In genomic region chr3:13550791-13551360, GRCh38 we compare ENCODE assay signal across 21 cellular contexts. TPM values are rescaled to one million over a fixed set of nuclear protein-coding genes. Genes with fewer than 3 reads are reported as not detected.
A peak's percentile ranks its signal among the peaks of the same experiment; 100 is the strongest.
DNase-seq lines count a peak whose midpoint lies in the region; ATAC-seq and TF ChIP-seq lines count a peak whose summit lies in the region.
"Had no signal": no experiment of that assay in that cellular context is flagged by ENCODE, and none has a peak within 500 bp of the region (broad histone marks: within the 10 kb centered on the region; RNA-seq: fewer than 3 reads in every experiment).

No MANE protein-coding gene starts in this region.

- H3F3A ChIP-seq in neural progenitor cell (ENCODE audit: low read depth), result peaks cover 16% of the 10 kb centered on the region

- no peaks in the 10 kb centered on the region; the same call in 1 of the 2 replicates for H3K27me3 Mint-ChIP-seq in HFFc6 (ENCODE audit: insufficient read depth)
- H3K27me3 Mint-ChIP-seq in neural progenitor cell (ENCODE audit: insufficient read depth, low read depth), result peaks cover 26% of the 10 kb centered on the region
- peaks cover 49 to 88% of the 10 kb centered on the region in 2 donors for H3K27me3 Mint-ChIP-seq in effector memory CD8-positive, alpha-beta T cell

- no peak for DNase-seq in AG09309 (ENCODE audit: low read depth)
- DNase-seq in HFFc6, result no peak
- DNase-seq in fibroblast of lung (ENCODE audit: low read depth in 2 of 2), result no peak
- DNase-seq in neural progenitor cell (ENCODE audit: low spot score), result no peak
- no peak for DNase-seq in effector memory CD8-positive, alpha-beta T cell
- no peak for DNase-seq in DMS153 treated with DMSO at 0.1 percent for 48 hours (lab: John Stamatoyannopoulos, UW; ENCODE audit: unreplicated experiment)
- DNase-seq in NCI-H1092 (lab: John Stamatoyannopoulos, UW), result no peak
- DNase-seq: activated CD4-positive, alpha-beta memory T cell treated with anti-CD3 and anti-CD28 coated beads, Interleukin-2, amount 10 ng/mL, durations not matched to agents 7 days and 5 days; activated naive CD8-positive, alpha-beta T cell treated with anti-CD3 and anti-CD28 coated beads, Interleukin-2, amount 50 U/mL, for 24 hours; Caco-2; caudate nucleus; foreskin melanocyte; NCI-H1694 treated with DMSO at 0.1 percent for 48 hours; NCI-H345; NK-92 treated with Interleukin-12 subunit alpha and Interleukin-12 subunit beta, amount 100 ng/mL, for 24 hours; retina had no signal

- peak overlapping the region; percentile 38; the same call in 1 of the 2 replicates for H3K27ac Mint-ChIP-seq in HFFc6
- H3K27ac Mint-ChIP-seq in neural progenitor cell, result no peak overlapping the region
- H3K27ac Mint-ChIP-seq in effector memory CD8-positive, alpha-beta T cell, result no peak overlapping the region
- H3K27ac Mint-ChIP-seq: activated CD4-positive, alpha-beta memory T cell treated with anti-CD3 and anti-CD28 coated beads, Interleukin-2, amount 10 ng/mL, durations not matched to agents 7 days and 5 days; activated naive CD8-positive, alpha-beta T cell treated with anti-CD3 and anti-CD28 coated beads, Interleukin-2, amount 50 U/mL, for 24 hours; T-helper 1 cell treated with Interleukin-12 subunit alpha and Interleukin-12 subunit beta and Interleukin-4 antibody, amounts not matched to agents 30 μg/mL and 1 μg/mL, for 36 hours; WTC11 had no signal

- H3K9me3 Mint-ChIP-seq in HFFc6, result no peaks in the 10 kb centered on the region
- no peaks in the 10 kb centered on the region for H3K9me3 Mint-ChIP-seq in neural progenitor cell
- no peaks in the 10 kb centered on the region for H3K9me3 Mint-ChIP-seq in effector memory CD8-positive, alpha-beta T cell
- H3K9me3 Mint-ChIP-seq: activated CD4-positive, alpha-beta memory T cell treated with anti-CD3 and anti-CD28 coated beads, Interleukin-2, amount 10 ng/mL, durations not matched to agents 7 days and 5 days; activated naive CD8-positive, alpha-beta T cell treated with anti-CD3 and anti-CD28 coated beads, Interleukin-2, amount 50 U/mL, for 24 hours; T-helper 1 cell treated with Interleukin-12 subunit alpha and Interleukin-12 subunit beta and Interleukin-4 antibody, amounts not matched to agents 30 μg/mL and 1 μg/mL, for 36 hours; WTC11 had no signal

- H3K4me3 Mint-ChIP-seq in HFFc6 (no peak overlapping the region), neural progenitor cell (peak overlapping the region; percentile 35)
- no peak overlapping the region for H3K4me3 Mint-ChIP-seq in effector memory CD8-positive, alpha-beta T cell
- H3K4me3 Mint-ChIP-seq: activated CD4-positive, alpha-beta memory T cell treated with anti-CD3 and anti-CD28 coated beads, Interleukin-2, amount 10 ng/mL, durations not matched to agents 7 days and 5 days; activated naive CD8-positive, alpha-beta T cell treated with anti-CD3 and anti-CD28 coated beads, Interleukin-2, amount 50 U/mL, for 24 hours; T-helper 1 cell treated with Interleukin-12 subunit alpha and Interleukin-12 subunit beta and Interleukin-4 antibody, amounts not matched to agents 30 μg/mL and 1 μg/mL, for 36 hours had no signal

- H3K9me3 ChIP-seq in fibroblast of lung (ENCODE audit: control insufficient read depth, insufficient read depth, low read depth, low read length), result no peaks in the 10 kb centered on the region
- H3K9me3 ChIP-seq in neural progenitor cell (ENCODE audit: low read depth), result no peaks in the 10 kb centered on the region
- H3K9me3 ChIP-seq: Caco-2, neutrophil had no signal

- H3K4me1 ChIP-seq in fibroblast of lung (ENCODE audit: control insufficient read depth, extremely low read depth, insufficient read depth, low read length) (no peaks in the 10 kb centered on the region), neural progenitor cell (peaks cover 1% of the 10 kb centered on the region)

- H3K4me2 ChIP-seq in fibroblast of lung (ENCODE audit: extremely low read depth, insufficient read depth, low read length), result peak overlapping the region; percentile 13
- H3K4me2 ChIP-seq in neural progenitor cell, result no peak overlapping the region

- no peaks in the 10 kb centered on the region for H4K20me1 ChIP-seq in fibroblast of lung (ENCODE audit: control insufficient read depth, extremely low read depth, insufficient read depth, low read length)
- no peaks in the 10 kb centered on the region for H4K20me1 ChIP-seq in neural progenitor cell (ENCODE audit: low read depth)

- H3K36me3 ChIP-seq in fibroblast of lung (ENCODE audit: control insufficient read depth, insufficient read depth, low read length) (no peaks in the 10 kb centered on the region), neural progenitor cell (no peaks in the 10 kb centered on the region)
- H3K36me3 ChIP-seq: neutrophil had no signal

- H3K9ac ChIP-seq in fibroblast of lung (ENCODE audit: insufficient read depth, low read length) (no peak overlapping the region), neural progenitor cell (no peak overlapping the region)

- H3K27ac ChIP-seq in fibroblast of lung (ENCODE audit: insufficient read depth, low read length) (no peak overlapping the region), neural progenitor cell (no peak overlapping the region)
- H3K27ac ChIP-seq: neutrophil had no signal

- H3K4me1 Mint-ChIP-seq in HFFc6 (ENCODE audit: low read depth) (peaks cover 45% of the 10 kb centered on the region), neural progenitor cell (peaks cover 57% of the 10 kb centered on the region)
- H3K4me1 Mint-ChIP-seq in effector memory CD8-positive, alpha-beta T cell (ENCODE audit: low read depth in 2 of 2), result peaks cover 10 to 12% of the 10 kb centered on the region in 2 donors

- no peaks in the 10 kb centered on the region for H3K27me3 ChIP-seq in fibroblast of lung (ENCODE audit: control insufficient read depth, insufficient read depth, low read length)
- H3K27me3 ChIP-seq in neural progenitor cell, result peaks cover 35% of the 10 kb centered on the region

- H3K79me2 ChIP-seq in fibroblast of lung (ENCODE audit: control insufficient read depth, insufficient read depth, low read length), result no peaks in the 10 kb centered on the region
- H3K79me2 ChIP-seq in neural progenitor cell (ENCODE audit: low read depth), result no peaks in the 10 kb centered on the region

- H3K36me3 Mint-ChIP-seq in HFFc6 (ENCODE audit: low read depth), result no peaks in the 10 kb centered on the region
- H3K36me3 Mint-ChIP-seq in neural progenitor cell, result no peaks in the 10 kb centered on the region
- no peaks in the 10 kb centered on the region for H3K36me3 Mint-ChIP-seq in effector memory CD8-positive, alpha-beta T cell (ENCODE audit: insufficient read depth)
- H3K36me3 Mint-ChIP-seq: WTC11 had no signal

- no peak overlapping the region for H2AFZ ChIP-seq in fibroblast of lung (ENCODE audit: low read length)
- no peak overlapping the region for H2AFZ ChIP-seq in neural progenitor cell (replicated peaks)

- H3K4me3 ChIP-seq in AG09309 (ENCODE audit: control insufficient read depth, low read depth, low read length) (peak overlapping the region; percentile 36), fibroblast of lung (replicated peaks in 1 of 4; ENCODE audit: control extremely low read depth in 1 of 4, insufficient read depth in 1 of 4, low read depth in 3 of 4, low read length in 4 of 4) (peak overlapping the region in 1 of 4 experiments; percentile 58), neural progenitor cell (no peak overlapping the region)

- ATAC-seq in effector memory CD8-positive, alpha-beta T cell (replicated peaks), result no peak
- ATAC-seq in GM18517 (IDR thresholded peaks at IDR 0.05; ENCODE audit: unreplicated experiment), result no peak
- ATAC-seq: activated naive CD8-positive, alpha-beta T cell treated with anti-CD3 and anti-CD28 coated beads, Interleukin-2, amount 50 U/mL, for 24 hours; WTC11 had no signal

- no peak for TF ChIP-seq CTCF in AG09309 (IDR thresholded peaks at IDR 0.05; ENCODE audit: control insufficient read depth, insufficient read depth, low read depth, low read length, missing control alignments)
- no peak for TF ChIP-seq CTCF in HFFc6 (IDR thresholded peaks at IDR 0.05)
- no peak for TF ChIP-seq CTCF in fibroblast of lung (conservative IDR thresholded peaks at IDR 0.05 in 1 of 2, IDR thresholded peaks at IDR 0.05 in 1 of 2; ENCODE audit: low read depth in 1 of 2, low read length in 2 of 2)
- no peak for TF ChIP-seq CTCF in neural progenitor cell (IDR thresholded peaks at IDR 0.05)

RNA-seq across cellular contexts. Expression of gene FBLN2, which starts 2.0 kb away (rescaled TPM):
- total RNA-seq in HFFc6 (2021; fragmentation: NEBNext Ultra II Directional; extraction: Animal tissue kit (Norgen Biotek cat#: 25700)), result 10 to 100 TPM; 55.7 to 84.5 (median 69.4) TPM
- total RNA-seq in fibroblast of lung (138 and 184 TPM in 2 replicates), neural progenitor cell (ENCODE audit: low replicate concordance) (15.0 and 15.9 TPM in 2 replicates)
- 25.4 and 48.4 TPM in 2 replicates for polyA plus RNA-seq in fibroblast of lung
- 27.9 and 60.4 TPM in 2 replicates for polyA plus RNA-seq in fibroblast of lung (2012)
- polyA minus RNA-seq in fibroblast of lung (ENCODE audit: low replicate concordance), result 15.4 and 57.6 TPM in 2 replicates
- total RNA-seq: activated CD4-positive, alpha-beta memory T cell treated with anti-CD3 and anti-CD28 coated beads, Interleukin-2, amount 10 ng/mL, durations not matched to agents 7 days and 5 days; MCF 10A had no signal
